In the genomic region with DNA sequence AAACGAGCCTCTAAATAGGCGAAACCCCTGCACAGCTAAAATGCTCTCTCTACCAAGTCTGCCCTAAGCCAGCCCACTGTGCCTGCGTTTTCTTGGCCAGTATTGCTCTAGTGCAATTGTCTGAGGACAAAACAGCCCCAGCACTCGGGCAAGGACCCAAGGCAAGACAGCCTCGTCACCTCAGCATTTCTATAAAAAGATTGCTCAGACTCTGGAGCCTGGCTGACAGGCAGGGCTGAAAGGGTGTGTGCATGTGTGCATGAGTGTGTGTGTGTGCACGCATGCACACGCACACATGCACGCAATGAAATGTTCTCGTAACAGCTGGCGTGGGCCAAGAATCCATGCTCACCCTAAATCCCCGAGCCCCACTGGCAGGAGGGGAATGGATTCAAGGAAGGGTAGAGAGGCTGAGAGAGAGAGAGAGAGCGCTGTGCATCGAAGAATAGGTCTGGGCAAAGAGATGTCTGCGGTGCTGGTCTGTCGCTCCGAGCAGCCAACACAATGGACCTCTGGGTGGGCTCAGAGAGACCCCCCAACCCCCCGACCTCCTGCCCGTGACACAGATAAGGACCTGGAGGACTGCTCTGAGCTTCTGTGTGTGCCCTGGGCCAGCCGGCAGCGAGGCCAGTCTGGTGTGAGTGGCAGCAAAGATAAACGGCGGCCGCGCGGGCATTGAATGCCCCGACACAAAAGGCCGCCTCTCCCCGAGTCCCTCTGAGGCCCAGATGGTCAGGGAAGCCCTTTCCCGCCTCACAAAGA, we compare ENCODE assay signal across 10 cellular contexts.
DNase-seq lines count a peak whose midpoint lies in the region; ATAC-seq and TF ChIP-seq lines count a peak whose summit lies in the region.
"Had no signal": no experiment of that assay in that cellular context is flagged by ENCODE, and none has a peak within 500 bp of the region (broad histone marks: within the 10 kb centered on the region; RNA-seq: fewer than 3 reads in every experiment).

No MANE protein-coding gene starts in this region.

- intact Hi-C loops in body of pancreas (cut with DNase I): no loop called here
- intact Hi-C loops in left lung (cut with DNase I): no loop called here

- H3K27ac ChIP-seq in body of pancreas (no peak overlapping the region), left lung (no peak overlapping the region), skeletal muscle tissue (ENCODE audit: low read depth, low read length) (no peak overlapping the region), brain microvascular endothelial cell (no peak overlapping the region)
- H3K27ac ChIP-seq: colonic mucosa, RWPE1 had no signal

- H3K36me3 ChIP-seq in body of pancreas (replicated peaks in 1 of 2; ENCODE audit: insufficient read depth in 1 of 2, low read depth in 2 of 2) (no peaks in the 10 kb centered on the region), left lung (no peaks in the 10 kb centered on the region), skeletal muscle tissue (ENCODE audit: control insufficient read depth in 3 of 3, insufficient read depth in 3 of 3, low read length in 3 of 3) (no peaks in the 10 kb centered on the region), brain microvascular endothelial cell (replicated peaks) (no peaks in the 10 kb centered on the region)
- H3K36me3 ChIP-seq: colonic mucosa had no signal

- 23 to 30% methylated on average over 2 to 23 of the region's 29 CpGs for WGBS in body of pancreas, 2 donors

- no peak overlapping the region for H3K4me3 ChIP-seq in body of pancreas
- H3K4me3 ChIP-seq in left lung: no peak overlapping the region
- peak overlapping the region; percentile 30 to 57 (median 35) for H3K4me3 ChIP-seq in skeletal muscle tissue (ENCODE audit: low read length in 3 of 3)
- H3K4me3 ChIP-seq in brain microvascular endothelial cell (ENCODE audit: low read depth, low read length): no peak overlapping the region
- H3K4me3 ChIP-seq: colonic mucosa had no signal

- TF ChIP-seq POLR2A in body of pancreas (IDR thresholded peaks at IDR 0.05): no peak

- DNase-seq in NCI-H2227 (lab: John Stamatoyannopoulos, UW; ENCODE audit: unreplicated experiment): peak; percentile 72
- DNase-seq in body of pancreas: peak; percentile 33 to 66 (median 39)
- DNase-seq in left lung: no peak
- DNase-seq in brain microvascular endothelial cell: no peak
- no peak for DNase-seq in NCI-H2029 treated with DMSO at 0.1 percent for 48 hours (lab: John Stamatoyannopoulos, UW)
- DNase-seq: colonic mucosa; stimulated activated CD4-positive, alpha-beta T cell treated with anti-CD3 and anti-CD28 coated beads, Interleukin-2, amount 100 ng/mL, for 48 hours had no signal

- peak; percentile 60 for ATAC-seq in body of pancreas
- peak; percentile 25 for ATAC-seq in left lung
- ATAC-seq in HG03097 (IDR thresholded peaks at IDR 0.05; ENCODE audit: low FRiP score, unreplicated experiment): no peak

- TF ChIP-seq CTCF in body of pancreas (IDR thresholded peaks at IDR 0.05): no peak
- no peak for TF ChIP-seq CTCF in left lung (IDR thresholded peaks at IDR 0.05)
- no peak for TF ChIP-seq CTCF in brain microvascular endothelial cell (IDR thresholded peaks at IDR 0.05; ENCODE audit: low read depth, low read length, missing control alignments)

- in situ Hi-C loops in brain microvascular endothelial cell (cut with HindIII; ENCODE audit: low pct_ligation_motif_present, low sequenced_read_pairs): no loop called here

- H3K4me1 ChIP-seq in body of pancreas: peaks cover 9% of the 10 kb centered on the region
- H3K4me1 ChIP-seq in left lung: no peaks in the 10 kb centered on the region
- peaks cover 5 to 16% (median 9%) of the 10 kb centered on the region in 3 donors for H3K4me1 ChIP-seq in skeletal muscle tissue (ENCODE audit: control insufficient read depth in 3 of 3, insufficient read depth in 3 of 3, low read length in 3 of 3)
- H3K4me1 ChIP-seq: colonic mucosa had no signal

- H3K27me3 ChIP-seq in body of pancreas (no peaks in the 10 kb centered on the region), left lung (no peaks in the 10 kb centered on the region), skeletal muscle tissue (ENCODE audit: control insufficient read depth in 3 of 3, insufficient read depth in 3 of 3, low read length in 3 of 3) (no peaks in the 10 kb centered on the region), brain microvascular endothelial cell (replicated peaks) (no peaks in the 10 kb centered on the region)

- H3K9ac ChIP-seq in skeletal muscle tissue (ENCODE audit: low read depth in 1 of 3, low read length in 3 of 3): peak overlapping the region in 2 of 3 donors; percentile 34 to 74

- no peaks in the 10 kb centered on the region for H3K9me3 ChIP-seq in body of pancreas
- no peaks in the 10 kb centered on the region for H3K9me3 ChIP-seq in left lung
- no peaks in the 10 kb centered on the region for H3K9me3 ChIP-seq in skeletal muscle tissue (ENCODE audit: control insufficient read depth in 3 of 3, low read length in 3 of 3)
- H3K9me3 ChIP-seq: colonic mucosa had no signal

Comparison
In these comparisons a context has a peak if more than half of its experiments do, and no peak if none do; other contexts are left out.
1. DNase-seq: peak in NCI-H2227 (single experiment) and body of pancreas (4 of 4); none in left lung (0 of 2), brain microvascular endothelial cell (single experiment) and NCI-H2029 treated with DMSO at 0.1 percent for 48 hours (single experiment).
2. H3K4me3 ChIP-seq: peak in skeletal muscle tissue (3 of 3); none in body of pancreas (0 of 2), left lung (0 of 2) and brain microvascular endothelial cell (single experiment).